1 cellular context compared by ENCODE assay signal in the genomic region with DNA sequence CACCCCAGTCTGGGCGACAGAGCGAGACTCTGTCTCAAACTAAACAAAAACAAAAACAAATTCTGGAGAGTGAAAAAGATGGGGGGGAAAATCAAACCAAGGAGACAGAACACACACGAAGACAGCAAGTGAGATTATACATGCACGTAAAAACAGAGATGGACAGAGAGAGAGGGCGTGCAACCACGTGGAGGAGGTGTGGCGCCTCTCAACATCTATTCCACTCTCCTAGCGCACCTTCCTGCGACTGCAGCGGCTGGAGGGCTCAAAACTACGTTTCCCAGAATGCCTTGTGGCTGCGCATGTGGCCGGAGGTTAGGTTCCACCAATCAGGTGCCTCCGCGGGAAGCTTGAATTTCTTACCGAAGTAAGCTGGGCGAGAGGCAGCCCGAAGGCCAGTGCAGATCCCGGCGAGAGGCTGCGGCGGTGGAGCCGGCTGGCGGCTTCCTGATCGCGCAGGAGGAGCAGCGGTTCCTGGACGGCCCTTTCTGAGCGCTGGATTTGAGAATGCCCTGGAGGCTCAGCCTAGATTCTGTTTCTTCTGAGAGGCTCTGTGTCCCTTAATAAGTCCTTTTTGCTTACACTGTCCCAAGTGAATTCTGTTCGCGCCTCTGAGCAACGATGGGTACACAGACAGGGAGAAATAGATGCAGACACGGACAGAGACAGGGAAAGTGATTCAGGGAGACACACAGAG.
TF ChIP-seq lines count a peak whose summit lies in the region.

No MANE protein-coding gene starts in this region.

TF ChIP-seq in K562, 482 proteins besides CTCF, POLR2A, EP300 and RAD21 (continued from another document and continues in another):
- TF ChIP-seq, protein P1, sequence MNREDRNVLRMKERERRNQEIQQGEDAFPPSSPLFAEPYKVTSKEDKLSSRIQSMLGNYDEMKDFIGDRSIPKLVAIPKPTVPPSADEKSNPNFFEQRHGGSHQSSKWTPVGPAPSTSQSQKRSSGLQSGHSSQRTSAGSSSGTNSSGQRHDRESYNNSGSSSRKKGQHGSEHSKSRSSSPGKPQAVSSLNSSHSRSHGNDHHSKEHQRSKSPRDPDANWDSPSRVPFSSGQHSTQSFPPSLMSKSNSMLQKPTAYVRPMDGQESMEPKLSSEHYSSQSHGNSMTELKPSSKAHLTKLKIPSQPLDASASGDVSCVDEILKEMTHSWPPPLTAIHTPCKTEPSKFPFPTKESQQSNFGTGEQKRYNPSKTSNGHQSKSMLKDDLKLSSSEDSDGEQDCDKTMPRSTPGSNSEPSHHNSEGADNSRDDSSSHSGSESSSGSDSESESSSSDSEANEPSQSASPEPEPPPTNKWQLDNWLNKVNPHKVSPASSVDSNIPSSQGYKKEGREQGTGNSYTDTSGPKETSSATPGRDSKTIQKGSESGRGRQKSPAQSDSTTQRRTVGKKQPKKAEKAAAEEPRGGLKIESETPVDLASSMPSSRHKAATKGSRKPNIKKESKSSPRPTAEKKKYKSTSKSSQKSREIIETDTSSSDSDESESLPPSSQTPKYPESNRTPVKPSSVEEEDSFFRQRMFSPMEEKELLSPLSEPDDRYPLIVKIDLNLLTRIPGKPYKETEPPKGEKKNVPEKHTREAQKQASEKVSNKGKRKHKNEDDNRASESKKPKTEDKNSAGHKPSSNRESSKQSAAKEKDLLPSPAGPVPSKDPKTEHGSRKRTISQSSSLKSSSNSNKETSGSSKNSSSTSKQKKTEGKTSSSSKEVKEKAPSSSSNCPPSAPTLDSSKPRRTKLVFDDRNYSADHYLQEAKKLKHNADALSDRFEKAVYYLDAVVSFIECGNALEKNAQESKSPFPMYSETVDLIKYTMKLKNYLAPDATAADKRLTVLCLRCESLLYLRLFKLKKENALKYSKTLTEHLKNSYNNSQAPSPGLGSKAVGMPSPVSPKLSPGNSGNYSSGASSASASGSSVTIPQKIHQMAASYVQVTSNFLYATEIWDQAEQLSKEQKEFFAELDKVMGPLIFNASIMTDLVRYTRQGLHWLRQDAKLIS (CRISPR knock-in tag; IDR thresholded peaks at IDR 0.05) = 0 out of 2 replicates have a peak, but pooled peaks have one; percentile 40
- TF ChIP-seq POLR3G (IDR thresholded peaks at IDR 0.05; ENCODE audit: extremely low read depth, insufficient read length, insufficient replicate concordance) (no peak), THRAP3 (IDR thresholded peaks at IDR 0.05; ENCODE audit: borderline replicate concordance) (no peak), NELFE (IDR thresholded peaks at IDR 0.05; ENCODE audit: insufficient read depth, insufficient read length) (no peak), ZEB2 (IDR thresholded peaks at IDR 0.05) (no peak), ZNF507 (tag; conservative IDR thresholded peaks at IDR 0.05) (no peak), TRIM28 (IDR thresholded peaks at IDR 0.05) (no peak), TGIF2 (CRISPR knock-in tag; IDR thresholded peaks at IDR 0.05) (no peak), ZFP1 (CRISPR knock-in tag; IDR thresholded peaks at IDR 0.05) (no peak), NFE2L1 (tag; IDR thresholded peaks at IDR 0.05; ENCODE audit: borderline replicate concordance, low read depth) (no peak), ZBTB1 (CRISPR knock-in tag; IDR thresholded peaks at IDR 0.05; ENCODE audit: borderline replicate concordance, low read depth) (no peak; the same call in 1 of the 2 replicates), MXI1 (IDR thresholded peaks at IDR 0.05; ENCODE audit: low read depth, low read length) (peak; percentile 25; the same call in 1 of the 2 replicates), HDGF (IDR thresholded peaks at IDR 0.05) (no peak), HDAC6 (IDR thresholded peaks at IDR 0.05; ENCODE audit: low read depth, low read length) (no peak), RUNX1 (IDR thresholded peaks at IDR 0.05; ENCODE audit: low read depth) (no peak)
- TF ChIP-seq, protein P2, sequence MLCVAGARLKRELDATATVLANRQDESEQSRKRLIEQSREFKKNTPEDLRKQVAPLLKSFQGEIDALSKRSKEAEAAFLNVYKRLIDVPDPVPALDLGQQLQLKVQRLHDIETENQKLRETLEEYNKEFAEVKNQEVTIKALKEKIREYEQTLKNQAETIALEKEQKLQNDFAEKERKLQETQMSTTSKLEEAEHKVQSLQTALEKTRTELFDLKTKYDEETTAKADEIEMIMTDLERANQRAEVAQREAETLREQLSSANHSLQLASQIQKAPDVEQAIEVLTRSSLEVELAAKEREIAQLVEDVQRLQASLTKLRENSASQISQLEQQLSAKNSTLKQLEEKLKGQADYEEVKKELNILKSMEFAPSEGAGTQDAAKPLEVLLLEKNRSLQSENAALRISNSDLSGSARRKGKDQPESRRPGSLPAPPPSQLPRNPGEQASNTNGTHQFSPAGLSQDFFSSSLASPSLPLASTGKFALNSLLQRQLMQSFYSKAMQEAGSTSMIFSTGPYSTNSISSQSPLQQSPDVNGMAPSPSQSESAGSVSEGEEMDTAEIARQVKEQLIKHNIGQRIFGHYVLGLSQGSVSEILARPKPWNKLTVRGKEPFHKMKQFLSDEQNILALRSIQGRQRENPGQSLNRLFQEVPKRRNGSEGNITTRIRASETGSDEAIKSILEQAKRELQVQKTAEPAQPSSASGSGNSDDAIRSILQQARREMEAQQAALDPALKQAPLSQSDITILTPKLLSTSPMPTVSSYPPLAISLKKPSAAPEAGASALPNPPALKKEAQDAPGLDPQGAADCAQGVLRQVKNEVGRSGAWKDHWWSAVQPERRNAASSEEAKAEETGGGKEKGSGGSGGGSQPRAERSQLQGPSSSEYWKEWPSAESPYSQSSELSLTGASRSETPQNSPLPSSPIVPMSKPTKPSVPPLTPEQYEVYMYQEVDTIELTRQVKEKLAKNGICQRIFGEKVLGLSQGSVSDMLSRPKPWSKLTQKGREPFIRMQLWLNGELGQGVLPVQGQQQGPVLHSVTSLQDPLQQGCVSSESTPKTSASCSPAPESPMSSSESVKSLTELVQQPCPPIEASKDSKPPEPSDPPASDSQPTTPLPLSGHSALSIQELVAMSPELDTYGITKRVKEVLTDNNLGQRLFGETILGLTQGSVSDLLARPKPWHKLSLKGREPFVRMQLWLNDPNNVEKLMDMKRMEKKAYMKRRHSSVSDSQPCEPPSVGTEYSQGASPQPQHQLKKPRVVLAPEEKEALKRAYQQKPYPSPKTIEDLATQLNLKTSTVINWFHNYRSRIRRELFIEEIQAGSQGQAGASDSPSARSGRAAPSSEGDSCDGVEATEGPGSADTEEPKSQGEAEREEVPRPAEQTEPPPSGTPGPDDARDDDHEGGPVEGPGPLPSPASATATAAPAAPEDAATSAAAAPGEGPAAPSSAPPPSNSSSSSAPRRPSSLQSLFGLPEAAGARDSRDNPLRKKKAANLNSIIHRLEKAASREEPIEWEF (CRISPR knock-in tag; IDR thresholded peaks at IDR 0.05) = no peak
- TF ChIP-seq, protein P3, sequence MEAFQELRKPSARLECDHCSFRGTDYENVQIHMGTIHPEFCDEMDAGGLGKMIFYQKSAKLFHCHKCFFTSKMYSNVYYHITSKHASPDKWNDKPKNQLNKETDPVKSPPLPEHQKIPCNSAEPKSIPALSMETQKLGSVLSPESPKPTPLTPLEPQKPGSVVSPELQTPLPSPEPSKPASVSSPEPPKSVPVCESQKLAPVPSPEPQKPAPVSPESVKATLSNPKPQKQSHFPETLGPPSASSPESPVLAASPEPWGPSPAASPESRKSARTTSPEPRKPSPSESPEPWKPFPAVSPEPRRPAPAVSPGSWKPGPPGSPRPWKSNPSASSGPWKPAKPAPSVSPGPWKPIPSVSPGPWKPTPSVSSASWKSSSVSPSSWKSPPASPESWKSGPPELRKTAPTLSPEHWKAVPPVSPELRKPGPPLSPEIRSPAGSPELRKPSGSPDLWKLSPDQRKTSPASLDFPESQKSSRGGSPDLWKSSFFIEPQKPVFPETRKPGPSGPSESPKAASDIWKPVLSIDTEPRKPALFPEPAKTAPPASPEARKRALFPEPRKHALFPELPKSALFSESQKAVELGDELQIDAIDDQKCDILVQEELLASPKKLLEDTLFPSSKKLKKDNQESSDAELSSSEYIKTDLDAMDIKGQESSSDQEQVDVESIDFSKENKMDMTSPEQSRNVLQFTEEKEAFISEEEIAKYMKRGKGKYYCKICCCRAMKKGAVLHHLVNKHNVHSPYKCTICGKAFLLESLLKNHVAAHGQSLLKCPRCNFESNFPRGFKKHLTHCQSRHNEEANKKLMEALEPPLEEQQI (IDR thresholded peaks at IDR 0.05) = no peak
- TF ChIP-seq, protein P4, sequence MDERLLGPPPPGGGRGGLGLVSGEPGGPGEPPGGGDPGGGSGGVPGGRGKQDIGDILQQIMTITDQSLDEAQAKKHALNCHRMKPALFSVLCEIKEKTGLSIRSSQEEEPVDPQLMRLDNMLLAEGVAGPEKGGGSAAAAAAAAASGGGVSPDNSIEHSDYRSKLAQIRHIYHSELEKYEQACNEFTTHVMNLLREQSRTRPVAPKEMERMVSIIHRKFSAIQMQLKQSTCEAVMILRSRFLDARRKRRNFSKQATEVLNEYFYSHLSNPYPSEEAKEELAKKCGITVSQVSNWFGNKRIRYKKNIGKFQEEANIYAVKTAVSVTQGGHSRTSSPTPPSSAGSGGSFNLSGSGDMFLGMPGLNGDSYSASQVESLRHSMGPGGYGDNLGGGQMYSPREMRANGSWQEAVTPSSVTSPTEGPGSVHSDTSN (CRISPR knock-in tag; IDR thresholded peaks at IDR 0.05; ENCODE audit: low read depth) = no peak
- TF ChIP-seq, protein P4 (tag; conservative IDR thresholded peaks at IDR 0.05; ENCODE audit: low read depth) = no peak
- TF ChIP-seq, protein P5, sequence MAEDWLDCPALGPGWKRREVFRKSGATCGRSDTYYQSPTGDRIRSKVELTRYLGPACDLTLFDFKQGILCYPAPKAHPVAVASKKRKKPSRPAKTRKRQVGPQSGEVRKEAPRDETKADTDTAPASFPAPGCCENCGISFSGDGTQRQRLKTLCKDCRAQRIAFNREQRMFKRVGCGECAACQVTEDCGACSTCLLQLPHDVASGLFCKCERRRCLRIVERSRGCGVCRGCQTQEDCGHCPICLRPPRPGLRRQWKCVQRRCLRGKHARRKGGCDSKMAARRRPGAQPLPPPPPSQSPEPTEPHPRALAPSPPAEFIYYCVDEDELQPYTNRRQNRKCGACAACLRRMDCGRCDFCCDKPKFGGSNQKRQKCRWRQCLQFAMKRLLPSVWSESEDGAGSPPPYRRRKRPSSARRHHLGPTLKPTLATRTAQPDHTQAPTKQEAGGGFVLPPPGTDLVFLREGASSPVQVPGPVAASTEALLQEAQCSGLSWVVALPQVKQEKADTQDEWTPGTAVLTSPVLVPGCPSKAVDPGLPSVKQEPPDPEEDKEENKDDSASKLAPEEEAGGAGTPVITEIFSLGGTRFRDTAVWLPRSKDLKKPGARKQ (CRISPR knock-in tag; IDR thresholded peaks at IDR 0.05) = peak; percentile 86; the same call in 1 of the 2 replicates
- TF ChIP-seq, protein P6, sequence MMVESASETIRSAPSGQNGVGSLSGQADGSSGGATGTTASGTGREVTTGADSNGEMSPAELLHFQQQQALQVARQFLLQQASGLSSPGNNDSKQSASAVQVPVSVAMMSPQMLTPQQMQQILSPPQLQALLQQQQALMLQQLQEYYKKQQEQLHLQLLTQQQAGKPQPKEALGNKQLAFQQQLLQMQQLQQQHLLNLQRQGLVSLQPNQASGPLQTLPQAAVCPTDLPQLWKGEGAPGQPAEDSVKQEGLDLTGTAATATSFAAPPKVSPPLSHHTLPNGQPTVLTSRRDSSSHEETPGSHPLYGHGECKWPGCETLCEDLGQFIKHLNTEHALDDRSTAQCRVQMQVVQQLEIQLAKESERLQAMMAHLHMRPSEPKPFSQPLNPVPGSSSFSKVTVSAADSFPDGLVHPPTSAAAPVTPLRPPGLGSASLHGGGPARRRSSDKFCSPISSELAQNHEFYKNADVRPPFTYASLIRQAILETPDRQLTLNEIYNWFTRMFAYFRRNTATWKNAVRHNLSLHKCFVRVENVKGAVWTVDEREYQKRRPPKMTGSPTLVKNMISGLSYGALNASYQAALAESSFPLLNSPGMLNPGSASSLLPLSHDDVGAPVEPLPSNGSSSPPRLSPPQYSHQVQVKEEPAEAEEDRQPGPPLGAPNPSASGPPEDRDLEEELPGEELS (CRISPR knock-in tag; IDR thresholded peaks at IDR 0.05; ENCODE audit: borderline replicate concordance) = no peak
- TF ChIP-seq, protein P7, sequence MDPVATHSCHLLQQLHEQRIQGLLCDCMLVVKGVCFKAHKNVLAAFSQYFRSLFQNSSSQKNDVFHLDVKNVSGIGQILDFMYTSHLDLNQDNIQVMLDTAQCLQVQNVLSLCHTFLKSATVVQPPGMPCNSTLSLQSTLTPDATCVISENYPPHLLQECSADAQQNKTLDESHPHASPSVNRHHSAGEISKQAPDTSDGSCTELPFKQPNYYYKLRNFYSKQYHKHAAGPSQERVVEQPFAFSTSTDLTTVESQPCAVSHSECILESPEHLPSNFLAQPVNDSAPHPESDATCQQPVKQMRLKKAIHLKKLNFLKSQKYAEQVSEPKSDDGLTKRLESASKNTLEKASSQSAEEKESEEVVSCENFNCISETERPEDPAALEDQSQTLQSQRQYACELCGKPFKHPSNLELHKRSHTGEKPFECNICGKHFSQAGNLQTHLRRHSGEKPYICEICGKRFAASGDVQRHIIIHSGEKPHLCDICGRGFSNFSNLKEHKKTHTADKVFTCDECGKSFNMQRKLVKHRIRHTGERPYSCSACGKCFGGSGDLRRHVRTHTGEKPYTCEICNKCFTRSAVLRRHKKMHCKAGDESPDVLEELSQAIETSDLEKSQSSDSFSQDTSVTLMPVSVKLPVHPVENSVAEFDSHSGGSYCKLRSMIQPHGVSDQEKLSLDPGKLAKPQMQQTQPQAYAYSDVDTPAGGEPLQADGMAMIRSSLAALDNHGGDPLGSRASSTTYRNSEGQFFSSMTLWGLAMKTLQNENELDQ (CRISPR knock-in tag; IDR thresholded peaks at IDR 0.05; ENCODE audit: borderline replicate concordance) = no peak
- TF ChIP-seq, protein P8, sequence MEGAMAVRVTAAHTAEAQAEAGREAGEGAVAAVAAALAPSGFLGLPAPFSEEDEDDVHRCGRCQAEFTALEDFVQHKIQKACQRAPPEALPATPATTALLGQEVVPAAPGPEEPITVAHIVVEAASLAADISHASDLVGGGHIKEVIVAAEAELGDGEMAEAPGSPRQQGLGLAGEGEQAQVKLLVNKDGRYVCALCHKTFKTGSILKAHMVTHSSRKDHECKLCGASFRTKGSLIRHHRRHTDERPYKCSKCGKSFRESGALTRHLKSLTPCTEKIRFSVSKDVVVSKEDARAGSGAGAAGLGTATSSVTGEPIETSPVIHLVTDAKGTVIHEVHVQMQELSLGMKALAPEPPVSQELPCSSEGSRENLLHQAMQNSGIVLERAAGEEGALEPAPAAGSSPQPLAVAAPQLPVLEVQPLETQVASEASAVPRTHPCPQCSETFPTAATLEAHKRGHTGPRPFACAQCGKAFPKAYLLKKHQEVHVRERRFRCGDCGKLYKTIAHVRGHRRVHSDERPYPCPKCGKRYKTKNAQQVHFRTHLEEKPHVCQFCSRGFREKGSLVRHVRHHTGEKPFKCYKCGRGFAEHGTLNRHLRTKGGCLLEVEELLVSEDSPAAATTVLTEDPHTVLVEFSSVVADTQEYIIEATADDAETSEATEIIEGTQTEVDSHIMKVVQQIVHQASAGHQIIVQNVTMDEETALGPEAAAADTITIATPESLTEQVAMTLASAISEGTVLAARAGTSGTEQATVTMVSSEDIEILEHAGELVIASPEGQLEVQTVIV (CRISPR knock-in tag; IDR thresholded peaks at IDR 0.05; ENCODE audit: borderline replicate concordance) = no peak
